9 cellular contexts compared by ENCODE assay signal in the genomic region with DNA sequence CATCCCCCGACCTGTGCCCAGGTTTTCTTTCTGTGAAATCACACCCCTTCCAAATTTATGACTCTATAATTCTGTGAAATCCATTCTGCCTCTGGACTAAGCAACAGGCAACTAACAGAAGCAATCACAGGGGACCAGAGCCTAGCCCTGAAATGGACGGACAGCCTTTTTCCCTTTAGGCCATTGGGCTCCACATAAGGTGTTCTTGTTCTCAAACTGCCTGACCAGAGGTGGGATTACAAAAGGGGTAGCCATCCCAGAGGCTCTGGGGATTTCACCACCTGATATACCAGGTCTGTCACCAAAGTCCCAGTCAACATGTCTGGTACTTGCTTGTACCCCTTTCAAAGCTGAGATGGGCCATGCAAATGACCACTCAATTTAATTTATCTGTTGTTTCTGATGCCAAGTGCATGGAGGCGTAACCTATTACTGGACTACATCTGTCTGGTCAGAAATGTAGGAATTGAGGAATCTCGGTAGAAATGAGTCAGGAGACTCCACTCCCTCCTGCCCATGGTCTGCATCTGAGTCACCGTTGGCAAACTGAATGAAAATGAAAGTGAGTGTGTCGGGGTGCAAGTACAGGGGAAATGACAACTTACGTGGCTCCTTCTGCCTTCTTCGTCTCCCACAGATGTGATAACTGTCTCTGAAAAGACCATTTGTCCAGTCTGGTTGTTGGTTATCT. TPM values are rescaled to one million over a fixed set of nuclear protein-coding genes. Genes with fewer than 3 reads are reported as not detected.
DNase-seq lines count a peak whose midpoint lies in the region; ATAC-seq and TF ChIP-seq lines count a peak whose summit lies in the region.
"Had no signal": no experiment of that assay in that cellular context is flagged by ENCODE, and none has a peak within 500 bp of the region (broad histone marks: within the 10 kb centered on the region; RNA-seq: fewer than 3 reads in every experiment).

No MANE protein-coding gene starts in this region.

- no peak for TF ChIP-seq POLR2A in NB4 (IDR thresholded peaks at IDR 0.05; ENCODE audit: extremely low read depth, insufficient read length)

- peaks cover 62% of the 10 kb centered on the region for H3K4me1 Mint-ChIP-seq in chondrocyte (ENCODE audit: low read depth)

- peak overlapping the region; percentile 38 for H3K4me3 ChIP-seq in NB4 (ENCODE audit: low read depth, low read length)

- DNase-seq in ELR (ENCODE audit: low read depth) (peak; percentile 97), NB4 (ENCODE audit: low read depth) (peak; percentile 23), chondrocyte (ENCODE audit: low spot score) (no peak), pulmonary artery endothelial cell (ENCODE audit: low read depth, low spot score) (peak; percentile 65), Kasumi-1 (lab: John Stamatoyannopoulos, UW) (no peak)
- no peak for DNase-seq in activated effector memory CD4-positive, alpha-beta T cell treated with Interleukin-2 at 50 U/mL for 16 hours
- DNase-seq: NCI-H187 had no signal

- peaks cover 34% of the 10 kb centered on the region for H3K36me3 Mint-ChIP-seq in chondrocyte (ENCODE audit: low read depth)
- H3K36me3 Mint-ChIP-seq: memory B cell had no signal

- no peaks in the 10 kb centered on the region for H3K27me3 Mint-ChIP-seq in chondrocyte (ENCODE audit: low read depth)

- TF ChIP-seq CTCF in NB4 (IDR thresholded peaks at IDR 0.05; ENCODE audit: low read depth, low read length), result no peak
- no peak for TF ChIP-seq CTCF in chondrocyte (IDR thresholded peaks at IDR 0.05)

- ATAC-seq in HG02623 (IDR thresholded peaks at IDR 0.05; ENCODE audit: unreplicated experiment), result no peak

- H3K27ac Mint-ChIP-seq in chondrocyte (ENCODE audit: unreplicated experiment), result peak overlapping the region; percentile 76
- H3K27ac Mint-ChIP-seq: memory B cell had no signal

- H3K4me3 Mint-ChIP-seq in chondrocyte (ENCODE audit: unreplicated experiment), result peak overlapping the region; percentile 23
- H3K4me3 Mint-ChIP-seq: memory B cell had no signal

- H3K9me3 Mint-ChIP-seq in chondrocyte (ENCODE audit: low read depth), result no peaks in the 10 kb centered on the region
- H3K9me3 Mint-ChIP-seq: memory B cell had no signal

RNA-seq across cellular contexts. Expression of gene DKK3, which starts 10.2 kb away (rescaled TPM):
- total RNA-seq in chondrocyte, result 575 to 655 TPM (median 579 TPM) in 3 replicates
- 161 and 287 TPM in 2 replicates for total RNA-seq in pulmonary artery endothelial cell

Comparison
In these comparisons a context has a peak if more than half of its experiments do, and no peak if none do; other contexts are left out.
1. DNase-seq: peak in ELR (single experiment), NB4 (single experiment) and pulmonary artery endothelial cell (single experiment); none in chondrocyte (single experiment), Kasumi-1 (0 of 2) and activated effector memory CD4-positive, alpha-beta T cell treated with Interleukin-2 at 50 U/mL for 16 hours (single experiment).